ENCODE assay signal across 1 cellular context in the genomic region with DNA sequence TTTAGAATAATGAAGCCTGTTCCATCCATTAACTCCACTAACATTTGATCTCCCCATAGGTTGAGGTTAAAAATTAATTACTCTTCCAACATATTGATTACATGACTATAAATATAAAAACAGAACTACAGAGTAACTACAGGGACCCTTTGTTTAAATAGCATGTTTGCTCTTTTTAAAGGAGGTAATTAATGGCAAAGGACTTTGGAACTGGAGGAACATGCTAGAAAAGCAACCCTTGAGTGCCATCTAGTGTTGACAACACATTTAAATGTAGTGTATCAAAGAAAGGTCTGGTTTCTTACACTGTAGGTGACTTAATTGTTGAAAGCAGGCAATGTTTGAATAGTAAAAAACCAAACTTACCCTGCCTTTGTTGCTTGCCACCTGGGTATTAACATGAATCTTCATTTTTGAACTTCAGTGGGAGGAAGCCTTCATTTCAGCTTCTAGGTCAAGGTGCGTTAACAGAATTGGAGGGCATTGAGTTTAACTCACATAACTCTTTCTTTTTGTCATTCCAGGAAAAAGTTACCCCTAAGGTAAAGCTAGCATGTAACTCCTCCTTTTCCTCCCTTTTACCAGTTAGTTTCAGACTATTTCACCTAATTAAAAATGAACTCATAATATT.
TF ChIP-seq lines count a peak whose summit lies in the region.

No MANE protein-coding gene starts in this region.

TF ChIP-seq in HepG2, 621 proteins besides CTCF, POLR2A, EP300 and RAD21 (continued from another document and continues in another):
- TF ChIP-seq, protein P1, sequence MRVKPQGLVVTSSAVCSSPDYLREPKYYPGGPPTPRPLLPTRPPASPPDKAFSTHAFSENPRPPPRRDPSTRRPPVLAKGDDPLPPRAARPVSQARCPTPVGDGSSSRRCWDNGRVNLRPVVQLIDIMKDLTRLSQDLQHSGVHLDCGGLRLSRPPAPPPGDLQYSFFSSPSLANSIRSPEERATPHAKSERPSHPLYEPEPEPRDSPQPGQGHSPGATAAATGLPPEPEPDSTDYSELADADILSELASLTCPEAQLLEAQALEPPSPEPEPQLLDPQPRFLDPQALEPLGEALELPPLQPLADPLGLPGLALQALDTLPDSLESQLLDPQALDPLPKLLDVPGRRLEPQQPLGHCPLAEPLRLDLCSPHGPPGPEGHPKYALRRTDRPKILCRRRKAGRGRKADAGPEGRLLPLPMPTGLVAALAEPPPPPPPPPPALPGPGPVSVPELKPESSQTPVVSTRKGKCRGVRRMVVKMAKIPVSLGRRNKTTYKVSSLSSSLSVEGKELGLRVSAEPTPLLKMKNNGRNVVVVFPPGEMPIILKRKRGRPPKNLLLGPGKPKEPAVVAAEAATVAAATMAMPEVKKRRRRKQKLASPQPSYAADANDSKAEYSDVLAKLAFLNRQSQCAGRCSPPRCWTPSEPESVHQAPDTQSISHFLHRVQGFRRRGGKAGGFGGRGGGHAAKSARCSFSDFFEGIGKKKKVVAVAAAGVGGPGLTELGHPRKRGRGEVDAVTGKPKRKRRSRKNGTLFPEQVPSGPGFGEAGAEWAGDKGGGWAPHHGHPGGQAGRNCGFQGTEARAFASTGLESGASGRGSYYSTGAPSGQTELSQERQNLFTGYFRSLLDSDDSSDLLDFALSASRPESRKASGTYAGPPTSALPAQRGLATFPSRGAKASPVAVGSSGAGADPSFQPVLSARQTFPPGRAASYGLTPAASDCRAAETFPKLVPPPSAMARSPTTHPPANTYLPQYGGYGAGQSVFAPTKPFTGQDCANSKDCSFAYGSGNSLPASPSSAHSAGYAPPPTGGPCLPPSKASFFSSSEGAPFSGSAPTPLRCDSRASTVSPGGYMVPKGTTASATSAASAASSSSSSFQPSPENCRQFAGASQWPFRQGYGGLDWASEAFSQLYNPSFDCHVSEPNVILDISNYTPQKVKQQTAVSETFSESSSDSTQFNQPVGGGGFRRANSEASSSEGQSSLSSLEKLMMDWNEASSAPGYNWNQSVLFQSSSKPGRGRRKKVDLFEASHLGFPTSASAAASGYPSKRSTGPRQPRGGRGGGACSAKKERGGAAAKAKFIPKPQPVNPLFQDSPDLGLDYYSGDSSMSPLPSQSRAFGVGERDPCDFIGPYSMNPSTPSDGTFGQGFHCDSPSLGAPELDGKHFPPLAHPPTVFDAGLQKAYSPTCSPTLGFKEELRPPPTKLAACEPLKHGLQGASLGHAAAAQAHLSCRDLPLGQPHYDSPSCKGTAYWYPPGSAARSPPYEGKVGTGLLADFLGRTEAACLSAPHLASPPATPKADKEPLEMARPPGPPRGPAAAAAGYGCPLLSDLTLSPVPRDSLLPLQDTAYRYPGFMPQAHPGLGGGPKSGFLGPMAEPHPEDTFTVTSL (CRISPR knock-in tag; IDR thresholded peaks at IDR 0.05; ENCODE audit: borderline replicate concordance) = peak; percentile 85; the same call in 1 of the 2 replicates
- TF ChIP-seq KAT8 (CRISPR knock-in tag; IDR thresholded peaks at IDR 0.05) = peak; percentile 64; the same call in 1 of the 2 replicates
- 0 out of 2 replicates have a peak, but pooled peaks have one; percentile 15 for TF ChIP-seq ZNF792 (CRISPR knock-in tag; IDR thresholded peaks at IDR 0.05)
- no peak for TF ChIP-seq RORA (CRISPR knock-in tag; IDR thresholded peaks at IDR 0.05)
- TF ChIP-seq IRF2 (CRISPR knock-in tag; IDR thresholded peaks at IDR 0.05) = peak; percentile 39; the same call in 1 of the 2 replicates
- TF ChIP-seq HHEX (CRISPR knock-in tag; IDR thresholded peaks at IDR 0.05) = peak; percentile 80
- no peak for TF ChIP-seq SIN3B (IDR thresholded peaks at IDR 0.05; ENCODE audit: low read length)
- TF ChIP-seq, protein P2, sequence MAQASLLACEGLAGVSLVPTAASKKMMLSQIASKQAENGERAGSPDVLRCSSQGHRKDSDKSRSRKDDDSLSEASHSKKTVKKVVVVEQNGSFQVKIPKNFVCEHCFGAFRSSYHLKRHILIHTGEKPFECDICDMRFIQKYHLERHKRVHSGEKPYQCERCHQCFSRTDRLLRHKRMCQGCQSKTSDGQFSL (CRISPR knock-in tag; IDR thresholded peaks at IDR 0.05) = no peak
- TF ChIP-seq GATAD1 (CRISPR knock-in tag; IDR thresholded peaks at IDR 0.05) = no peak
- TF ChIP-seq RXRB (CRISPR knock-in tag; IDR thresholded peaks at IDR 0.05; ENCODE audit: borderline replicate concordance) = peak; percentile 77
- TF ChIP-seq RARA (CRISPR knock-in tag; IDR thresholded peaks at IDR 0.05) = peak; percentile 63; the same call in 1 of the 2 replicates
- TF ChIP-seq ZNF615 (CRISPR knock-in tag; IDR thresholded peaks at IDR 0.05; ENCODE audit: borderline replicate concordance) = no peak
- TF ChIP-seq ZNF564 (CRISPR knock-in tag; IDR thresholded peaks at IDR 0.05) = no peak
- TF ChIP-seq HMGA1 (CRISPR knock-in tag; conservative IDR thresholded peaks at IDR 0.05) = no peak
- no peak for TF ChIP-seq ZNF101 (CRISPR knock-in tag; IDR thresholded peaks at IDR 0.05; ENCODE audit: borderline replicate concordance, low read depth)
- TF ChIP-seq ZNF768 (CRISPR knock-in tag; IDR thresholded peaks at IDR 0.05) = no peak
- TF ChIP-seq, protein P3, sequence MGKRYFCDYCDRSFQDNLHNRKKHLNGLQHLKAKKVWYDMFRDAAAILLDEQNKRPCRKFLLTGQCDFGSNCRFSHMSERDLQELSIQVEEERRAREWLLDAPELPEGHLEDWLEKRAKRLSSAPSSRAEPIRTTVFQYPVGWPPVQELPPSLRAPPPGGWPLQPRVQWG (CRISPR knock-in tag; IDR thresholded peaks at IDR 0.05; ENCODE audit: borderline replicate concordance, low read depth) = no peak
- TF ChIP-seq, protein P4, sequence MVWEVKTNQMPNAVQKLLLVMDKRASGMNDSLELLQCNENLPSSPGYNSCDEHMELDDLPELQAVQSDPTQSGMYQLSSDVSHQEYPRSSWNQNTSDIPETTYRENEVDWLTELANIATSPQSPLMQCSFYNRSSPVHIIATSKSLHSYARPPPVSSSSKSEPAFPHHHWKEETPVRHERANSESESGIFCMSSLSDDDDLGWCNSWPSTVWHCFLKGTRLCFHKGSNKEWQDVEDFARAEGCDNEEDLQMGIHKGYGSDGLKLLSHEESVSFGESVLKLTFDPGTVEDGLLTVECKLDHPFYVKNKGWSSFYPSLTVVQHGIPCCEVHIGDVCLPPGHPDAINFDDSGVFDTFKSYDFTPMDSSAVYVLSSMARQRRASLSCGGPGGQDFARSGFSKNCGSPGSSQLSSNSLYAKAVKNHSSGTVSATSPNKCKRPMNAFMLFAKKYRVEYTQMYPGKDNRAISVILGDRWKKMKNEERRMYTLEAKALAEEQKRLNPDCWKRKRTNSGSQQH (CRISPR knock-in tag; IDR thresholded peaks at IDR 0.05; ENCODE audit: low read depth) = no peak
- TF ChIP-seq KDM5B (CRISPR knock-in tag; IDR thresholded peaks at IDR 0.05; ENCODE audit: borderline replicate concordance) = no peak
- TF ChIP-seq ZNF431 (CRISPR knock-in tag; IDR thresholded peaks at IDR 0.05; ENCODE audit: borderline replicate concordance, low read depth) = no peak
- TF ChIP-seq, protein P5, sequence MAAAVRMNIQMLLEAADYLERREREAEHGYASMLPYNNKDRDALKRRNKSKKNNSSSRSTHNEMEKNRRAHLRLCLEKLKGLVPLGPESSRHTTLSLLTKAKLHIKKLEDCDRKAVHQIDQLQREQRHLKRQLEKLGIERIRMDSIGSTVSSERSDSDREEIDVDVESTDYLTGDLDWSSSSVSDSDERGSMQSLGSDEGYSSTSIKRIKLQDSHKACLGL (CRISPR knock-in tag; IDR thresholded peaks at IDR 0.05) = no peak
- no peak for TF ChIP-seq ZNF343 (CRISPR knock-in tag; IDR thresholded peaks at IDR 0.05)
- peak; percentile 65; the same call in 1 of the 2 replicates for TF ChIP-seq TARDBP (CRISPR knock-in tag; IDR thresholded peaks at IDR 0.05)
- no peak for TF ChIP-seq ZFP62 (CRISPR knock-in tag; IDR thresholded peaks at IDR 0.05)
- TF ChIP-seq CHD2 (IDR thresholded peaks at IDR 0.05; ENCODE audit: low read depth, low read length) = no peak
- TF ChIP-seq, protein P6, sequence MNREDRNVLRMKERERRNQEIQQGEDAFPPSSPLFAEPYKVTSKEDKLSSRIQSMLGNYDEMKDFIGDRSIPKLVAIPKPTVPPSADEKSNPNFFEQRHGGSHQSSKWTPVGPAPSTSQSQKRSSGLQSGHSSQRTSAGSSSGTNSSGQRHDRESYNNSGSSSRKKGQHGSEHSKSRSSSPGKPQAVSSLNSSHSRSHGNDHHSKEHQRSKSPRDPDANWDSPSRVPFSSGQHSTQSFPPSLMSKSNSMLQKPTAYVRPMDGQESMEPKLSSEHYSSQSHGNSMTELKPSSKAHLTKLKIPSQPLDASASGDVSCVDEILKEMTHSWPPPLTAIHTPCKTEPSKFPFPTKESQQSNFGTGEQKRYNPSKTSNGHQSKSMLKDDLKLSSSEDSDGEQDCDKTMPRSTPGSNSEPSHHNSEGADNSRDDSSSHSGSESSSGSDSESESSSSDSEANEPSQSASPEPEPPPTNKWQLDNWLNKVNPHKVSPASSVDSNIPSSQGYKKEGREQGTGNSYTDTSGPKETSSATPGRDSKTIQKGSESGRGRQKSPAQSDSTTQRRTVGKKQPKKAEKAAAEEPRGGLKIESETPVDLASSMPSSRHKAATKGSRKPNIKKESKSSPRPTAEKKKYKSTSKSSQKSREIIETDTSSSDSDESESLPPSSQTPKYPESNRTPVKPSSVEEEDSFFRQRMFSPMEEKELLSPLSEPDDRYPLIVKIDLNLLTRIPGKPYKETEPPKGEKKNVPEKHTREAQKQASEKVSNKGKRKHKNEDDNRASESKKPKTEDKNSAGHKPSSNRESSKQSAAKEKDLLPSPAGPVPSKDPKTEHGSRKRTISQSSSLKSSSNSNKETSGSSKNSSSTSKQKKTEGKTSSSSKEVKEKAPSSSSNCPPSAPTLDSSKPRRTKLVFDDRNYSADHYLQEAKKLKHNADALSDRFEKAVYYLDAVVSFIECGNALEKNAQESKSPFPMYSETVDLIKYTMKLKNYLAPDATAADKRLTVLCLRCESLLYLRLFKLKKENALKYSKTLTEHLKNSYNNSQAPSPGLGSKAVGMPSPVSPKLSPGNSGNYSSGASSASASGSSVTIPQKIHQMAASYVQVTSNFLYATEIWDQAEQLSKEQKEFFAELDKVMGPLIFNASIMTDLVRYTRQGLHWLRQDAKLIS (CRISPR knock-in tag; IDR thresholded peaks at IDR 0.05) = no peak
- TF ChIP-seq SP5 (CRISPR knock-in tag; IDR thresholded peaks at IDR 0.05; ENCODE audit: borderline replicate concordance, low read depth) = peak; percentile 56; the same call in 1 of the 2 replicates
- no peak for TF ChIP-seq RARG (CRISPR knock-in tag; IDR thresholded peaks at IDR 0.05; ENCODE audit: low read depth)
- TF ChIP-seq ZNF383 (CRISPR knock-in tag; IDR thresholded peaks at IDR 0.05; ENCODE audit: borderline replicate concordance) = no peak
- no peak for TF ChIP-seq ZNF567 (CRISPR knock-in tag; IDR thresholded peaks at IDR 0.05; ENCODE audit: borderline replicate concordance)
- no peak for TF ChIP-seq SNAI1 (CRISPR knock-in tag; IDR thresholded peaks at IDR 0.05; ENCODE audit: borderline replicate concordance)
- no peak for TF ChIP-seq FOXM1 (CRISPR knock-in tag; IDR thresholded peaks at IDR 0.05)
- TF ChIP-seq, protein P7, sequence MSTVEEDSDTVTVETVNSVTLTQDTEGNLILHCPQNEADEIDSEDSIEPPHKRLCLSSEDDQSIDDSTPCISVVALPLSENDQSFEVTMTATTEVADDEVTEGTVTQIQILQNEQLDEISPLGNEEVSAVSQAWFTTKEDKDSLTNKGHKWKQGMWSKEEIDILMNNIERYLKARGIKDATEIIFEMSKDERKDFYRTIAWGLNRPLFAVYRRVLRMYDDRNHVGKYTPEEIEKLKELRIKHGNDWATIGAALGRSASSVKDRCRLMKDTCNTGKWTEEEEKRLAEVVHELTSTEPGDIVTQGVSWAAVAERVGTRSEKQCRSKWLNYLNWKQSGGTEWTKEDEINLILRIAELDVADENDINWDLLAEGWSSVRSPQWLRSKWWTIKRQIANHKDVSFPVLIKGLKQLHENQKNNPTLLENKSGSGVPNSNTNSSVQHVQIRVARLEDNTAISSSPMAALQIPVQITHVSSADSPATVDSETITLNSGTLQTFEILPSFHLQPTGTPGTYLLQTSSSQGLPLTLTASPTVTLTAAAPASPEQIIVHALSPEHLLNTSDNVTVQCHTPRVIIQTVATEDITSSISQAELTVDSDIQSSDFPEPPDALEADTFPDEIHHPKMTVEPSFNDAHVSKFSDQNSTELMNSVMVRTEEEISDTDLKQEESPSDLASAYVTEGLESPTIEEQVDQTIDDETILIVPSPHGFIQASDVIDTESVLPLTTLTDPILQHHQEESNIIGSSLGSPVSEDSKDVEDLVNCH (CRISPR knock-in tag; IDR thresholded peaks at IDR 0.05) = no peak
- TF ChIP-seq FOXA1 (IDR thresholded peaks at IDR 0.05) = peak; percentile 79
- TF ChIP-seq FOXA1 (CRISPR knock-in tag; IDR thresholded peaks at IDR 0.05) = peak; percentile 79
- TF ChIP-seq ZNF878 (CRISPR knock-in tag; IDR thresholded peaks at IDR 0.05) = no peak
- no peak for TF ChIP-seq ZNF33B (CRISPR knock-in tag; IDR thresholded peaks at IDR 0.05)
- TF ChIP-seq ZNF3 (CRISPR knock-in tag; IDR thresholded peaks at IDR 0.05) = no peak
- TF ChIP-seq, protein P8, sequence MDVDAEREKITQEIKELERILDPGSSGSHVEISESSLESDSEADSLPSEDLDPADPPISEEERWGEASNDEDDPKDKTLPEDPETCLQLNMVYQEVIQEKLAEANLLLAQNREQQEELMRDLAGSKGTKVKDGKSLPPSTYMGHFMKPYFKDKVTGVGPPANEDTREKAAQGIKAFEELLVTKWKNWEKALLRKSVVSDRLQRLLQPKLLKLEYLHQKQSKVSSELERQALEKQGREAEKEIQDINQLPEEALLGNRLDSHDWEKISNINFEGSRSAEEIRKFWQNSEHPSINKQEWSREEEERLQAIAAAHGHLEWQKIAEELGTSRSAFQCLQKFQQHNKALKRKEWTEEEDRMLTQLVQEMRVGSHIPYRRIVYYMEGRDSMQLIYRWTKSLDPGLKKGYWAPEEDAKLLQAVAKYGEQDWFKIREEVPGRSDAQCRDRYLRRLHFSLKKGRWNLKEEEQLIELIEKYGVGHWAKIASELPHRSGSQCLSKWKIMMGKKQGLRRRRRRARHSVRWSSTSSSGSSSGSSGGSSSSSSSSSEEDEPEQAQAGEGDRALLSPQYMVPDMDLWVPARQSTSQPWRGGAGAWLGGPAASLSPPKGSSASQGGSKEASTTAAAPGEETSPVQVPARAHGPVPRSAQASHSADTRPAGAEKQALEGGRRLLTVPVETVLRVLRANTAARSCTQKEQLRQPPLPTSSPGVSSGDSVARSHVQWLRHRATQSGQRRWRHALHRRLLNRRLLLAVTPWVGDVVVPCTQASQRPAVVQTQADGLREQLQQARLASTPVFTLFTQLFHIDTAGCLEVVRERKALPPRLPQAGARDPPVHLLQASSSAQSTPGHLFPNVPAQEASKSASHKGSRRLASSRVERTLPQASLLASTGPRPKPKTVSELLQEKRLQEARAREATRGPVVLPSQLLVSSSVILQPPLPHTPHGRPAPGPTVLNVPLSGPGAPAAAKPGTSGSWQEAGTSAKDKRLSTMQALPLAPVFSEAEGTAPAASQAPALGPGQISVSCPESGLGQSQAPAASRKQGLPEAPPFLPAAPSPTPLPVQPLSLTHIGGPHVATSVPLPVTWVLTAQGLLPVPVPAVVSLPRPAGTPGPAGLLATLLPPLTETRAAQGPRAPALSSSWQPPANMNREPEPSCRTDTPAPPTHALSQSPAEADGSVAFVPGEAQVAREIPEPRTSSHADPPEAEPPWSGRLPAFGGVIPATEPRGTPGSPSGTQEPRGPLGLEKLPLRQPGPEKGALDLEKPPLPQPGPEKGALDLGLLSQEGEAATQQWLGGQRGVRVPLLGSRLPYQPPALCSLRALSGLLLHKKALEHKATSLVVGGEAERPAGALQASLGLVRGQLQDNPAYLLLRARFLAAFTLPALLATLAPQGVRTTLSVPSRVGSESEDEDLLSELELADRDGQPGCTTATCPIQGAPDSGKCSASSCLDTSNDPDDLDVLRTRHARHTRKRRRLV (CRISPR knock-in tag; IDR thresholded peaks at IDR 0.05) = no peak
- TF ChIP-seq HIVEP1 (CRISPR knock-in tag; IDR thresholded peaks at IDR 0.05) = no peak
